ENCODE assay signal across 10 cellular contexts in genomic region chr1:30778156-30778978, GRCh38. TPM values are rescaled to one million over a fixed set of nuclear protein-coding genes. Genes with fewer than 3 reads are reported as not detected.
DNase-seq lines count a peak whose midpoint lies in the region; ATAC-seq, FAIRE-seq and TF ChIP-seq lines count a peak whose summit lies in the region.
"Had no signal": no experiment of that assay in that cellular context is flagged by ENCODE, and none has a peak within 500 bp of the region (broad histone marks: within the 10 kb centered on the region; RNA-seq: fewer than 3 reads in every experiment).

No MANE protein-coding gene starts in this region.

- 0 out of 6 replicates have a peak, but pooled peaks of 1 of the 3 experiments have one; percentile 23 for TF ChIP-seq CTCF in K562 (IDR thresholded peaks at IDR 0.05 in 2 of 3, conservative IDR thresholded peaks at IDR 0.05 in 1 of 3; ENCODE audit: insufficient read depth in 2 of 3, low read depth in 1 of 3, low read length in 3 of 3)

- peak overlapping the region; percentile 62 for H2AFZ ChIP-seq in K562 (ENCODE audit: low read depth, low read length)

- H3K79me2 ChIP-seq in K562 (ENCODE audit: control insufficient read depth, insufficient read depth, low read length): peaks cover 8% of the 10 kb centered on the region; the same call in 2 of the 3 replicates

- ATAC-seq in K562 (peak; percentile 88), HG03280 (IDR thresholded peaks at IDR 0.05; ENCODE audit: unreplicated experiment) (no peak)

- peak; percentile 100 for FAIRE-seq in K562 (lab: Jason Lieb, UNC)
- FAIRE-seq: G401.6 had no signal

- TF ChIP-seq EP300 in K562 (IDR thresholded peaks at IDR 0.05; ENCODE audit: low read length): peak; percentile 88

- intact Hi-C loops in activated CD4-positive, alpha-beta memory T cell treated with anti-CD3 and anti-CD28 coated beads for 36 hours (cut with micrococcal nuclease): loop anchor here (2.0 kb wide), 1 partner anchor 22 kb away; the partner anchor contains the start of gene LAPTM5
- intact Hi-C loops in K562 (cut with micrococcal nuclease): loop anchor here (1.0 to 10.0 kb wide), 5 partner anchors 9 to 1544 kb away; partner anchors contain the start of genes MECR and PTPRU
- intact Hi-C loops in posterior cingulate gyrus (cut with DNase I): loop anchor here (10.0 kb wide), 1 partner anchor 1544 kb away; the partner anchor contains the start of genes MECR and PTPRU
- intact Hi-C loops in posterior vena cava (cut with DNase I): no loop called here

- H3K4me3 ChIP-seq in K562: peak overlapping the region; percentile 19
- H3K4me3 ChIP-seq: skin epidermis had no signal

- H3K9me1 ChIP-seq in K562 (ENCODE audit: control insufficient read depth, insufficient read depth, low read length): peaks cover 4% of the 10 kb centered on the region

- H3K9ac ChIP-seq in K562 (ENCODE audit: insufficient read depth in 1 of 2, low read depth in 2 of 2, low read length in 2 of 2): peak overlapping the region; percentile 82 to 84

- in situ Hi-C loops in K562 (cut with MboI): loop anchor here (5.0 kb wide), 1 partner anchor 61 kb away; no protein-coding TSS in a partner anchor

- H4K20me1 ChIP-seq in K562 (replicated peaks; ENCODE audit: control insufficient read depth, insufficient read depth, low read length): no peaks in the 10 kb centered on the region

- H3K9me3 ChIP-seq in K562 (replicated peaks; ENCODE audit: control insufficient read depth, insufficient read depth, low read depth, low read length): no peaks in the 10 kb centered on the region

- peak in 1 of 2 experiments; percentile 15; a peak in 2 of 4 replicates for TF ChIP-seq RAD21 in K562 (CRISPR knock-in tag; conservative IDR thresholded peaks at IDR 0.05 in 1 of 2, IDR thresholded peaks at IDR 0.05 in 1 of 2)

- H3K27me3 Mint-ChIP-seq in activated CD4-positive, alpha-beta memory T cell treated with anti-CD3 and anti-CD28 coated beads for 36 hours: no peaks in the 10 kb centered on the region
- H3K27me3 Mint-ChIP-seq in activated CD4-positive, alpha-beta memory T cell treated with anti-CD3 and anti-CD28 coated beads, Interleukin-2, amount 10 ng/mL, durations not matched to agents 7 days and 5 days: peaks cover 9% of the 10 kb centered on the region

- CTCF ChIA-PET in activated CD4-positive, alpha-beta memory T cell treated with anti-CD3 and anti-CD28 coated beads for 36 hours (lab: Charles Lee): interaction anchor here (0.9 to 9.4 kb wide), 11 partner anchors 12 to 196 kb away, joined by 3 to 445 read pairs (median 23); partner anchors contain the start of genes LAPTM5 and MATN1
- CTCF ChIA-PET in activated CD4-positive, alpha-beta memory T cell treated with anti-CD3 and anti-CD28 coated beads, Interleukin-2, amount 10 ng/mL, durations not matched to agents 7 days and 5 days (lab: Charles Lee): interaction anchor here (0.5 to 13.9 kb wide), 10 partner anchors 9 to 481 kb away, joined by 3 to 494 read pairs (median 20); partner anchors contain the start of genes LAPTM5 and MATN1
- CTCF ChIA-PET in K562 (lab: Yijun Ruan, JAX; ENCODE audit: low intra/inter-chr PET ratio): interaction anchor here (0.8 to 8.4 kb wide), 4 partner anchors 50 to 132 kb away, joined by 3 to 187 read pairs (median 48); partner anchors contain the start of genes MATN1 and SDC3

- peaks cover 5% of the 10 kb centered on the region for H3K4me1 Mint-ChIP-seq in activated CD4-positive, alpha-beta memory T cell treated with anti-CD3 and anti-CD28 coated beads for 36 hours (ENCODE audit: low read depth)
- peaks cover 5% of the 10 kb centered on the region for H3K4me1 Mint-ChIP-seq in activated CD4-positive, alpha-beta memory T cell treated with anti-CD3 and anti-CD28 coated beads, Interleukin-2, amount 10 ng/mL, durations not matched to agents 7 days and 5 days

- peak; percentile 99 for TF ChIP-seq POLR2A in K562 (conservative IDR thresholded peaks at IDR 0.05)

- peak overlapping the region; percentile 93 for H3K27ac ChIP-seq in K562 (ENCODE audit: extremely low read depth, low read depth, low read length)

- H3K27ac Mint-ChIP-seq in activated CD4-positive, alpha-beta memory T cell treated with anti-CD3 and anti-CD28 coated beads for 36 hours: no peak overlapping the region
- no peak overlapping the region for H3K27ac Mint-ChIP-seq in activated CD4-positive, alpha-beta memory T cell treated with anti-CD3 and anti-CD28 coated beads, Interleukin-2, amount 10 ng/mL, durations not matched to agents 7 days and 5 days

- peaks cover 64 to 66% of the 10 kb centered on the region in 2 experiments for H3K4me1 ChIP-seq in K562 (replicated peaks in 1 of 2; ENCODE audit: control insufficient read depth in 2 of 2, insufficient read depth in 2 of 2, low read length in 2 of 2)

- no peaks in the 10 kb centered on the region for H3K36me3 ChIP-seq in K562 (ENCODE audit: control insufficient read depth, insufficient read depth, low read length)

- H3K27me3 ChIP-seq in K562 (ENCODE audit: control insufficient read depth in 2 of 2, insufficient read depth in 2 of 2, low read length in 2 of 2): no peaks in the 10 kb centered on the region

- no peaks in the 10 kb centered on the region for H3K9me3 Mint-ChIP-seq in activated CD4-positive, alpha-beta memory T cell treated with anti-CD3 and anti-CD28 coated beads for 36 hours
- H3K9me3 Mint-ChIP-seq in activated CD4-positive, alpha-beta memory T cell treated with anti-CD3 and anti-CD28 coated beads, Interleukin-2, amount 10 ng/mL, durations not matched to agents 7 days and 5 days: no peaks in the 10 kb centered on the region

- no peaks in the 10 kb centered on the region for H3K36me3 Mint-ChIP-seq in activated CD4-positive, alpha-beta memory T cell treated with anti-CD3 and anti-CD28 coated beads for 36 hours
- H3K36me3 Mint-ChIP-seq in activated CD4-positive, alpha-beta memory T cell treated with anti-CD3 and anti-CD28 coated beads, Interleukin-2, amount 10 ng/mL, durations not matched to agents 7 days and 5 days (ENCODE audit: low read depth): no peaks in the 10 kb centered on the region

- 0% methylated on average over 11 of the region's 11 CpGs for WGBS in K562 (ENCODE audit: insufficient coverage, low coverage, missing lambda C conversion rate)

- H3K4me2 ChIP-seq in K562 (ENCODE audit: insufficient read depth, low read length): peak overlapping the region; percentile 90

- H3K4me3 Mint-ChIP-seq in activated CD4-positive, alpha-beta memory T cell treated with anti-CD3 and anti-CD28 coated beads for 36 hours: no peak overlapping the region
- no peak overlapping the region for H3K4me3 Mint-ChIP-seq in activated CD4-positive, alpha-beta memory T cell treated with anti-CD3 and anti-CD28 coated beads, Interleukin-2, amount 10 ng/mL, durations not matched to agents 7 days and 5 days

- DNase-seq in activated CD4-positive, alpha-beta memory T cell treated with anti-CD3 and anti-CD28 coated beads for 36 hours: peak; percentile 49
- DNase-seq in activated CD4-positive, alpha-beta memory T cell treated with anti-CD3 and anti-CD28 coated beads, Interleukin-2, amount 10 ng/mL, durations not matched to agents 7 days and 5 days: no peak
- peak; percentile 94 for DNase-seq in NCI-H1694 (lab: John Stamatoyannopoulos, UW)
- peak; percentile 97 to 100 (median 99) for DNase-seq in K562 (ENCODE audit: extremely low read depth in 1 of 4, low spot score in 3 of 4)
- DNase-seq in posterior cingulate gyrus: peak in 6 of 10 donors; percentile 50 to 91 (median 68)
- no peak for DNase-seq in activated CD4-positive, alpha-beta T cell treated with anti-CD3 and anti-CD28 coated beads for 1 hour
- no peak for DNase-seq in posterior vena cava (ENCODE audit: low spot score)

- BruUV-seq in K562 (replicated peaks; lab: Mats Ljungman, UMichigan): TSS peak; percentile 86

- POLR2A ChIA-PET in activated CD4-positive, alpha-beta memory T cell treated with anti-CD3 and anti-CD28 coated beads for 36 hours (lab: Charles Lee): interaction anchor here (3.1 kb wide), 1 partner anchor 59 kb away, joined by 29 read pairs; no protein-coding TSS in a partner anchor
- POLR2A ChIA-PET in activated CD4-positive, alpha-beta memory T cell treated with anti-CD3 and anti-CD28 coated beads, Interleukin-2, amount 10 ng/mL, durations not matched to agents 7 days and 5 days (lab: Charles Lee): interaction anchor here (0.9 to 2.7 kb wide), 5 partner anchors 22 to 59 kb away, joined by 3 to 36 read pairs (median 4); no protein-coding TSS in a partner anchor
- POLR2A ChIA-PET in K562 (lab: Yijun Ruan, JAX): interaction anchor here (0.7 to 4.9 kb wide), 24 partner anchors 9 to 155 kb away, joined by 3 to 117 read pairs (median 4); partner anchors contain the start of genes LAPTM5 and MATN1

RNA-seq across cellular contexts. Expression of gene LAPTM5, which starts 20.8 kb away (rescaled TPM):
- 100 to 1,000 TPM; 190 to 196 TPM for total RNA-seq in activated CD4-positive, alpha-beta memory T cell treated with anti-CD3 and anti-CD28 coated beads for 36 hours
- 100 to 1,000 TPM; 481 to 482 TPM for total RNA-seq in activated CD4-positive, alpha-beta memory T cell treated with anti-CD3 and anti-CD28 coated beads, Interleukin-2, amount 10 ng/mL, durations not matched to agents 7 days and 5 days
- 11.2 and 16.2 TPM in 2 replicates for total RNA-seq in K562 (2011; cell fraction: chromatin; rRNA removed; ENCODE audit: low replicate concordance)
- total RNA-seq in K562 (2011; cell fraction: nucleolus; rRNA removed): 19.8 and 22.9 TPM in 2 replicates
- total RNA-seq in K562 (2011; cell fraction: nucleoplasm; rRNA removed): 20.3 and 27.1 TPM in 2 replicates
- total RNA-seq in K562 (2014; rRNA removed) (10.7 and 12.3 TPM in 2 replicates), K562 (2014; rRNA removed; fragmentation: Illumina TruSeq; extraction: Trizol) (11.7 and 13.2 TPM in 2 replicates), K562 (2015; rRNA removed; fragmentation: Illumina TruSeq; extraction: Trizol) (44.3 and 44.7 TPM in 2 replicates), K562 (2021) (30.3 and 33.8 TPM in 2 replicates), posterior vena cava (100 to 1,000 TPM in 1 of 2 donors, 10 to 100 TPM in 1; 80.1 to 120 TPM)
- polyA plus RNA-seq in K562 (2011; rRNA removed) (42.5 and 418 TPM in 2 replicates), K562 (2014; fragmentation: Illumina TruSeq; extraction: Trizol) (44.5 and 47.3 TPM in 2 replicates), K562 (2014; fragmentation: Nextera tagmentation; extraction: Ambion mirVana) (1 to 10 TPM; 2.4 to 4.8 TPM), K562 (2014; rRNA removed) (20.3 and 22.2 TPM in 2 replicates)
- 103 and 599 TPM in 2 replicates for polyA plus RNA-seq in K562 (2011; cell fraction: cytosol; rRNA removed)
- polyA plus RNA-seq in K562 (2011; cell fraction: nucleus; rRNA removed): 41.2 and 275 TPM in 2 replicates
- polyA plus RNA-seq in K562 (2012): 63.5 and 133 TPM in 2 replicates
- polyA minus RNA-seq in K562 (2011; rRNA and poly(A)+ RNA removed): 72.1 and 524 TPM in 2 replicates
- 41.0 and 310 TPM in 2 replicates for polyA minus RNA-seq in K562 (2011; cell fraction: cytosol; rRNA and poly(A)+ RNA removed)
- polyA minus RNA-seq in K562 (2011; cell fraction: nucleus; rRNA and poly(A)+ RNA removed): 7.7 and 80.9 TPM in 2 replicates

RNA-seq across cellular contexts. Expression of gene MATN1, which starts 55.0 kb away (rescaled TPM):
- under 1 TPM in 1 of 2 experiments, not detected in 1; 0.34 TPM for total RNA-seq in activated CD4-positive, alpha-beta memory T cell treated with anti-CD3 and anti-CD28 coated beads for 36 hours
- not detected for total RNA-seq in activated CD4-positive, alpha-beta memory T cell treated with anti-CD3 and anti-CD28 coated beads, Interleukin-2, amount 10 ng/mL, durations not matched to agents 7 days and 5 days
- total RNA-seq in K562 (2011; cell fraction: chromatin; rRNA removed; ENCODE audit: low replicate concordance): 2.0 and 5.9 TPM in 2 replicates
- total RNA-seq in K562 (2011; cell fraction: nucleolus; rRNA removed): 4.5 and 5.4 TPM in 2 replicates
- 2.7 and 4.0 TPM in 2 replicates for total RNA-seq in K562 (2011; cell fraction: nucleoplasm; rRNA removed)
- total RNA-seq in K562 (2014; rRNA removed) (1.8 and 1.9 TPM in 2 replicates), K562 (2014; rRNA removed; fragmentation: Illumina TruSeq; extraction: Trizol) (0.45 and 0.51 TPM in 2 replicates), K562 (2015; rRNA removed; fragmentation: Illumina TruSeq; extraction: Trizol) (0.79 and 1.2 TPM in 2 replicates), K562 (2021) (1.8 and 2.3 TPM in 2 replicates), posterior vena cava (not detected)
- polyA plus RNA-seq in K562 (2011; rRNA removed) (0.89 and 1.5 TPM in 2 replicates), K562 (2014; fragmentation: Illumina TruSeq; extraction: Trizol) (1.1 and 1.6 TPM in 2 replicates), K562 (2014; fragmentation: Nextera tagmentation; extraction: Ambion mirVana) (under 1 TPM; 0.10 to 0.18 TPM), K562 (2014; rRNA removed) (1.6 and 3.6 TPM in 2 replicates)
- polyA plus RNA-seq in K562 (2011; cell fraction: cytosol; rRNA removed): 0.78 and 2.4 TPM in 2 replicates
- polyA plus RNA-seq in K562 (2011; cell fraction: nucleus; rRNA removed): 3.5 and 9.8 TPM in 2 replicates
- polyA plus RNA-seq in K562 (2012): 1.9 and 2.4 TPM in 2 replicates
- 0.48 and 0.88 TPM in 2 replicates for polyA minus RNA-seq in K562 (2011; rRNA and poly(A)+ RNA removed)
- polyA minus RNA-seq in K562 (2011; cell fraction: cytosol; rRNA and poly(A)+ RNA removed): 1.4 and 1.6 TPM in 2 replicates
- polyA minus RNA-seq in K562 (2011; cell fraction: nucleus; rRNA and poly(A)+ RNA removed): 1.4 and 3.4 TPM in 2 replicates

Comparison
In these comparisons a context has a peak if more than half of its experiments do, and no peak if none do; other contexts are left out.
1. DNase-seq: peak in activated CD4-positive, alpha-beta memory T cell treated with anti-CD3 and anti-CD28 coated beads for 36 hours (single experiment), NCI-H1694 (single experiment), K562 (4 of 4) and posterior cingulate gyrus (6 of 10); none in activated CD4-positive, alpha-beta memory T cell treated with anti-CD3 and anti-CD28 coated beads, Interleukin-2, amount 10 ng/mL, durations not matched to agents 7 days and 5 days (single experiment), activated CD4-positive, alpha-beta T cell treated with anti-CD3 and anti-CD28 coated beads for 1 hour (single experiment) and posterior vena cava (single experiment).
2. intact Hi-C loops: an anchor here in activated CD4-positive, alpha-beta memory T cell treated with anti-CD3 and anti-CD28 coated beads for 36 hours (2.0 kb wide), K562 (1.0 to 10.0 kb wide) and posterior cingulate gyrus (10.0 kb wide); none called in posterior vena cava.